In the genomic region with DNA sequence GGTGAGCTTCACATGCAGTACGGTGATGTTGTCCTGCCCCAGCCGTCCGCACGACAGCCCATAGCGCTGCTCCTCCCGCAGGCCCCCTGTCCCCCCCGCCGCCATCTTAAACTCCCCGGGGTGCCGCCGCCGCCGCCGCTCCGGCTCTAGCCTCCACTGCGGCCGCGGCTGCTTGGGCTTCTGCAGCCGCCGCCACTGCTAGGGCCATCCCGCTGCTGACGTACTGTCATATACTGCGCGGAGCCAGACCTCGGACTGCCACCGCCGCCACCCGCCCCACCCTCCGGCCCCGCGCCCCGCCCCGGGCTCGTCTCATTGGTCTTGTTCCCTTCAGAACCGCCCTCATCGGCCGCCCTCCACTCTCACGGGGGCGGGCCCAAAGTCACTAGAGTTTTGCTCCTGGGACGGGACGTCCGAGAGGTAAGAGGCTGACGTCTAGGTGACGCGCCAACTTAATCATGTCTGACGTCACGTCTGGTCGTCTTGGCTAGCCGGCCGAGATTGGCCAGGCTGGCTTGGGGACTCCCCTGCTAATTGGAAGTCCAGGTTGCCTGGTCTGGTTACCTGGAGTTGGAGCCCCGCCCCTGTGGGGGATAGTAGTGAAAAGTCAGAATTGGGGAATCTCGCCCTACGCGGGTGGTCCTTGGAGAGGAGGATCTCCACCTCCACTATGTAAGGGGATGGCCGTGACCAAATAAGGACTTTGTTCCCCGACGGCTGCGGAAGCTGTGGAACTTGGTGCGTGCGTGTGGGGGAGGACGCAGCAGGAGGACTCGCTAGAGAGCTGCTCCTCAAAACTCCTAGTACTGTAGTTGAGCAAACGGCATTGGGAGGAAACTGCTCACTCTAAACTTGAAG, we compare ENCODE assay signal across 1 cellular context.
A peak's percentile ranks its signal among the peaks of the same experiment; 100 is the strongest.
TF ChIP-seq lines count a peak whose summit lies in the region.

A gene (minus strand): TSS at position 235 of the 858 bp plus-strand sequence. CDS start 130 bp downstream, at position 105.

TF ChIP-seq in HepG2, 621 proteins besides CTCF, POLR2A, EP300 and RAD21 (continued from another document and continues in another):
- TF ChIP-seq, protein P1, sequence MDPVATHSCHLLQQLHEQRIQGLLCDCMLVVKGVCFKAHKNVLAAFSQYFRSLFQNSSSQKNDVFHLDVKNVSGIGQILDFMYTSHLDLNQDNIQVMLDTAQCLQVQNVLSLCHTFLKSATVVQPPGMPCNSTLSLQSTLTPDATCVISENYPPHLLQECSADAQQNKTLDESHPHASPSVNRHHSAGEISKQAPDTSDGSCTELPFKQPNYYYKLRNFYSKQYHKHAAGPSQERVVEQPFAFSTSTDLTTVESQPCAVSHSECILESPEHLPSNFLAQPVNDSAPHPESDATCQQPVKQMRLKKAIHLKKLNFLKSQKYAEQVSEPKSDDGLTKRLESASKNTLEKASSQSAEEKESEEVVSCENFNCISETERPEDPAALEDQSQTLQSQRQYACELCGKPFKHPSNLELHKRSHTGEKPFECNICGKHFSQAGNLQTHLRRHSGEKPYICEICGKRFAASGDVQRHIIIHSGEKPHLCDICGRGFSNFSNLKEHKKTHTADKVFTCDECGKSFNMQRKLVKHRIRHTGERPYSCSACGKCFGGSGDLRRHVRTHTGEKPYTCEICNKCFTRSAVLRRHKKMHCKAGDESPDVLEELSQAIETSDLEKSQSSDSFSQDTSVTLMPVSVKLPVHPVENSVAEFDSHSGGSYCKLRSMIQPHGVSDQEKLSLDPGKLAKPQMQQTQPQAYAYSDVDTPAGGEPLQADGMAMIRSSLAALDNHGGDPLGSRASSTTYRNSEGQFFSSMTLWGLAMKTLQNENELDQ (CRISPR knock-in tag; IDR thresholded peaks at IDR 0.05; ENCODE audit: borderline replicate concordance), result no peak
- TF ChIP-seq ZNF546 (CRISPR knock-in tag; conservative IDR thresholded peaks at IDR 0.05) (no peak; the same call in 1 of the 2 replicates), MAZ (IDR thresholded peaks at IDR 0.05; ENCODE audit: borderline replicate concordance, low read depth, low read length) (peak; percentile 59; the same call in 1 of the 2 replicates), MAZ (CRISPR knock-in tag; IDR thresholded peaks at IDR 0.05; ENCODE audit: low read depth) (peak; percentile 26; the same call in 1 of the 2 replicates), ZNF761 (CRISPR knock-in tag; conservative IDR thresholded peaks at IDR 0.05) (0 out of 2 replicates have a peak, but pooled peaks have one; percentile 30), ZNF333 (CRISPR knock-in tag; IDR thresholded peaks at IDR 0.05; ENCODE audit: borderline replicate concordance) (0 out of 2 replicates have a peak, but pooled peaks have one; percentile 69), NCOA2 (CRISPR knock-in tag; IDR thresholded peaks at IDR 0.05) (no peak), ELF1 (CRISPR knock-in tag; IDR thresholded peaks at IDR 0.05) (peak; percentile 39; the same call in 1 of the 2 replicates), NONO (IDR thresholded peaks at IDR 0.05) (no peak), NONO (CRISPR knock-in tag; conservative IDR thresholded peaks at IDR 0.05) (no peak), JDP2 (CRISPR knock-in tag; IDR thresholded peaks at IDR 0.05; ENCODE audit: borderline replicate concordance) (no peak), HNF4A (CRISPR knock-in tag; IDR thresholded peaks at IDR 0.05) (no peak; the same call in 1 of the 2 replicates), ZNF615 (CRISPR knock-in tag; IDR thresholded peaks at IDR 0.05; ENCODE audit: borderline replicate concordance) (no peak), NCOA1 (CRISPR knock-in tag; IDR thresholded peaks at IDR 0.05) (0 out of 2 replicates have a peak, but pooled peaks have one; percentile 53), MAF1 (CRISPR knock-in tag; IDR thresholded peaks at IDR 0.05; ENCODE audit: borderline replicate concordance) (no peak), KDM2A (CRISPR knock-in tag; IDR thresholded peaks at IDR 0.05; ENCODE audit: borderline replicate concordance, low read depth) (peak; percentile 46; the same call in 1 of the 2 replicates), KDM4B (CRISPR knock-in tag; IDR thresholded peaks at IDR 0.05) (peak; percentile 18; the same call in 1 of the 2 replicates), ZNF644 (CRISPR knock-in tag; IDR thresholded peaks at IDR 0.05; ENCODE audit: low read depth) (no peak), MXD4 (CRISPR knock-in tag; IDR thresholded peaks at IDR 0.05) (peak; percentile 47), SIN3A (IDR thresholded peaks at IDR 0.05; ENCODE audit: borderline replicate concordance, low read depth, low read length) (peak; percentile 47; the same call in 1 of the 2 replicates), AGO2 (optimal IDR thresholded peaks at IDR 0.05; ENCODE audit: low read depth, low read length) (no peak), SALL2 (CRISPR knock-in tag; IDR thresholded peaks at IDR 0.05) (peak; percentile 33), KMT2A (CRISPR knock-in tag; IDR thresholded peaks at IDR 0.05) (peak; percentile 38; the same call in 1 of the 2 replicates), ZMYM4 (CRISPR knock-in tag; IDR thresholded peaks at IDR 0.05) (peak; percentile 92), CBX5 (CRISPR knock-in tag; IDR thresholded peaks at IDR 0.05; ENCODE audit: borderline replicate concordance) (peak; percentile 61; the same call in 1 of the 2 replicates), ZNF850 (CRISPR knock-in tag; conservative IDR thresholded peaks at IDR 0.05) (no peak), NCOA5 (CRISPR knock-in tag; IDR thresholded peaks at IDR 0.05) (no peak), ZBTB21 (CRISPR knock-in tag; IDR thresholded peaks at IDR 0.05) (peak; percentile 100)
- TF ChIP-seq, protein P2, sequence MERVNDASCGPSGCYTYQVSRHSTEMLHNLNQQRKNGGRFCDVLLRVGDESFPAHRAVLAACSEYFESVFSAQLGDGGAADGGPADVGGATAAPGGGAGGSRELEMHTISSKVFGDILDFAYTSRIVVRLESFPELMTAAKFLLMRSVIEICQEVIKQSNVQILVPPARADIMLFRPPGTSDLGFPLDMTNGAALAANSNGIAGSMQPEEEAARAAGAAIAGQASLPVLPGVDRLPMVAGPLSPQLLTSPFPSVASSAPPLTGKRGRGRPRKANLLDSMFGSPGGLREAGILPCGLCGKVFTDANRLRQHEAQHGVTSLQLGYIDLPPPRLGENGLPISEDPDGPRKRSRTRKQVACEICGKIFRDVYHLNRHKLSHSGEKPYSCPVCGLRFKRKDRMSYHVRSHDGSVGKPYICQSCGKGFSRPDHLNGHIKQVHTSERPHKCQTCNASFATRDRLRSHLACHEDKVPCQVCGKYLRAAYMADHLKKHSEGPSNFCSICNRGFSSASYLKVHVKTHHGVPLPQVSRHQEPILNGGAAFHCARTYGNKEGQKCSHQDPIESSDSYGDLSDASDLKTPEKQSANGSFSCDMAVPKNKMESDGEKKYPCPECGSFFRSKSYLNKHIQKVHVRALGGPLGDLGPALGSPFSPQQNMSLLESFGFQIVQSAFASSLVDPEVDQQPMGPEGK (CRISPR knock-in tag; IDR thresholded peaks at IDR 0.05), result no peak
- TF ChIP-seq, protein P3, sequence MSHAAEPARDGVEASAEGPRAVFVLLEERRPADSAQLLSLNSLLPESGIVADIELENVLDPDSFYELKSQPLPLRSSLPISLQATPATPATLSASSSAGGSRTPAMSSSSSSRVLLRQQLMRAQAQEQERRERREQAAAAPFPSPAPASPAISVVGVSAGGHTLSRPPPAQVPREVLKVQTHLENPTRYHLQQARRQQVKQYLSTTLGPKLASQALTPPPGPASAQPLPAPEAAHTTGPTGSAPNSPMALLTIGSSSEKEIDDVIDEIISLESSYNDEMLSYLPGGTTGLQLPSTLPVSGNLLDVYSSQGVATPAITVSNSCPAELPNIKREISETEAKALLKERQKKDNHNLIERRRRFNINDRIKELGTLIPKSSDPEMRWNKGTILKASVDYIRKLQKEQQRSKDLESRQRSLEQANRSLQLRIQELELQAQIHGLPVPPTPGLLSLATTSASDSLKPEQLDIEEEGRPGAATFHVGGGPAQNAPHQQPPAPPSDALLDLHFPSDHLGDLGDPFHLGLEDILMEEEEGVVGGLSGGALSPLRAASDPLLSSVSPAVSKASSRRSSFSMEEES (CRISPR knock-in tag; IDR thresholded peaks at IDR 0.05), result no peak
- TF ChIP-seq, protein P4, sequence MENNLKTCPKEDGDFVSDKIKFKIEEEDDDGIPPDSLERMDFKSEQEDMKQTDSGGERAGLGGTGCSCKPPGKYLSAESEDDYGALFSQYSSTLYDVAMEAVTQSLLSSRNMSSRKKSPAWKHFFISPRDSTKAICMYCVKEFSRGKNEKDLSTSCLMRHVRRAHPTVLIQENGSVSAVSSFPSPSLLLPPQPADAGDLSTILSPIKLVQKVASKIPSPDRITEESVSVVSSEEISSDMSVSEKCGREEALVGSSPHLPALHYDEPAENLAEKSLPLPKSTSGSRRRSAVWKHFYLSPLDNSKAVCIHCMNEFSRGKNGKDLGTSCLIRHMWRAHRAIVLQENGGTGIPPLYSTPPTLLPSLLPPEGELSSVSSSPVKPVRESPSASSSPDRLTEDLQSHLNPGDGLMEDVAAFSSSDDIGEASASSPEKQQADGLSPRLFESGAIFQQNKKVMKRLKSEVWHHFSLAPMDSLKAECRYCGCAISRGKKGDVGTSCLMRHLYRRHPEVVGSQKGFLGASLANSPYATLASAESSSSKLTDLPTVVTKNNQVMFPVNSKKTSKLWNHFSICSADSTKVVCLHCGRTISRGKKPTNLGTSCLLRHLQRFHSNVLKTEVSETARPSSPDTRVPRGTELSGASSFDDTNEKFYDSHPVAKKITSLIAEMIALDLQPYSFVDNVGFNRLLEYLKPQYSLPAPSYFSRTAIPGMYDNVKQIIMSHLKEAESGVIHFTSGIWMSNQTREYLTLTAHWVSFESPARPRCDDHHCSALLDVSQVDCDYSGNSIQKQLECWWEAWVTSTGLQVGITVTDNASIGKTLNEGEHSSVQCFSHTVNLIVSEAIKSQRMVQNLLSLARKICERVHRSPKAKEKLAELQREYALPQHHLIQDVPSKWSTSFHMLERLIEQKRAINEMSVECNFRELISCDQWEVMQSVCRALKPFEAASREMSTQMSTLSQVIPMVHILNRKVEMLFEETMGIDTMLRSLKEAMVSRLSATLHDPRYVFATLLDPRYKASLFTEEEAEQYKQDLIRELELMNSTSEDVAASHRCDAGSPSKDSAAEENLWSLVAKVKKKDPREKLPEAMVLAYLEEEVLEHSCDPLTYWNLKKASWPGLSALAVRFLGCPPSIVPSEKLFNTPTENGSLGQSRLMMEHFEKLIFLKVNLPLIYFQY (CRISPR knock-in tag; IDR thresholded peaks at IDR 0.05; ENCODE audit: borderline replicate concordance), result peak; percentile 21; the same call in 1 of the 2 replicates
- TF ChIP-seq, protein P5, sequence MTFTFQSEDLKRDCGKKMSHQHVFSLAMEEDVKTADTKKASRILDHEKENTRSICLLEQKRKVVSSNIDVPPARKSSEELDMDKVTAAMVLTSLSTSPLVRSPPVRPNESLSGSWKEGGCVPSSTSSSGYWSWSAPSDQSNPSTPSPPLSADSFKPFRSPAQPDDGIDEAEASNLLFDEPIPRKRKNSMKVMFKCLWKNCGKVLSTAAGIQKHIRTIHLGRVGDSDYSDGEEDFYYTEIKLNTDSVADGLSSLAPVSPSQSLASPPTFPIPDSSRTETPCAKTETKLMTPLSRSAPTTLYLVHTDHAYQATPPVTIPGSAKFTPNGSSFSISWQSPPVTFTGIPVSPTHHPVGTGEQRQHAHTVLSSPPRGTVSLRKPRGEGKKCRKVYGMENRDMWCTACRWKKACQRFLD (CRISPR knock-in tag; IDR thresholded peaks at IDR 0.05; ENCODE audit: borderline replicate concordance), result no peak
- TF ChIP-seq, protein P6, sequence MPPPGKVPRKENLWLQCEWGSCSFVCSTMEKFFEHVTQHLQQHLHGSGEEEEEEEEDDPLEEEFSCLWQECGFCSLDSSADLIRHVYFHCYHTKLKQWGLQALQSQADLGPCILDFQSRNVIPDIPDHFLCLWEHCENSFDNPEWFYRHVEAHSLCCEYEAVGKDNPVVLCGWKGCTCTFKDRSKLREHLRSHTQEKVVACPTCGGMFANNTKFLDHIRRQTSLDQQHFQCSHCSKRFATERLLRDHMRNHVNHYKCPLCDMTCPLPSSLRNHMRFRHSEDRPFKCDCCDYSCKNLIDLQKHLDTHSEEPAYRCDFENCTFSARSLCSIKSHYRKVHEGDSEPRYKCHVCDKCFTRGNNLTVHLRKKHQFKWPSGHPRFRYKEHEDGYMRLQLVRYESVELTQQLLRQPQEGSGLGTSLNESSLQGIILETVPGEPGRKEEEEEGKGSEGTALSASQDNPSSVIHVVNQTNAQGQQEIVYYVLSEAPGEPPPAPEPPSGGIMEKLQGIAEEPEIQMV (CRISPR knock-in tag; IDR thresholded peaks at IDR 0.05; ENCODE audit: low read depth), result peak; percentile 51; the same call in 1 of the 2 replicates
- TF ChIP-seq, protein P7, sequence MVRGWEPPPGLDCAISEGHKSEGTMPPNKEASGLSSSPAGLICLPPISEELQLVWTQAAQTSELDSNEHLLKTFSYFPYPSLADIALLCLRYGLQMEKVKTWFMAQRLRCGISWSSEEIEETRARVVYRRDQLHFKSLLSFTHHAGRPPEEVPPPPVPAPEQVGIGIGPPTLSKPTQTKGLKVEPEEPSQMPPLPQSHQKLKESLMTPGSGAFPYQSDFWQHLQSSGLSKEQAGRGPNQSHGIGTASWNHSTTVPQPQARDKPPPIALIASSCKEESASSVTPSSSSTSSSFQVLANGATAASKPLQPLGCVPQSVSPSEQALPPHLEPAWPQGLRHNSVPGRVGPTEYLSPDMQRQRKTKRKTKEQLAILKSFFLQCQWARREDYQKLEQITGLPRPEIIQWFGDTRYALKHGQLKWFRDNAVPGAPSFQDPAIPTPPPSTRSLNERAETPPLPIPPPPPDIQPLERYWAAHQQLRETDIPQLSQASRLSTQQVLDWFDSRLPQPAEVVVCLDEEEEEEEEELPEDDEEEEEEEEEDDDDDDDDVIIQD (CRISPR knock-in tag; IDR thresholded peaks at IDR 0.05; ENCODE audit: low read depth), result peak; percentile 93; the same call in 1 of the 2 replicates
- TF ChIP-seq, protein P8, sequence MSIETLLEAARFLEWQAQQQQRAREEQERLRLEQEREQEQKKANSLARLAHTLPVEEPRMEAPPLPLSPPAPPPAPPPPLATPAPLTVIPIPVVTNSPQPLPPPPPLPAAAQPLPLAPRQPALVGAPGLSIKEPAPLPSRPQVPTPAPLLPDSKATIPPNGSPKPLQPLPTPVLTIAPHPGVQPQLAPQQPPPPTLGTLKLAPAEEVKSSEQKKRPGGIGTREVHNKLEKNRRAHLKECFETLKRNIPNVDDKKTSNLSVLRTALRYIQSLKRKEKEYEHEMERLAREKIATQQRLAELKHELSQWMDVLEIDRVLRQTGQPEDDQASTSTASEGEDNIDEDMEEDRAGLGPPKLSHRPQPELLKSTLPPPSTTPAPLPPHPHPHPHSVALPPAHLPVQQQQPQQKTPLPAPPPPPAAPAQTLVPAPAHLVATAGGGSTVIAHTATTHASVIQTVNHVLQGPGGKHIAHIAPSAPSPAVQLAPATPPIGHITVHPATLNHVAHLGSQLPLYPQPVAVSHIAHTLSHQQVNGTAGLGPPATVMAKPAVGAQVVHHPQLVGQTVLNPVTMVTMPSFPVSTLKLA (IDR thresholded peaks at IDR 0.05), result no peak
